Comparison of ENCODE assay signal across 10 cellular contexts in genomic region chr2:64277101-64277849, GRCh38.
DNase-seq lines count a peak whose midpoint lies in the region; ATAC-seq and TF ChIP-seq lines count a peak whose summit lies in the region.
"Had no signal": no experiment of that assay in that cellular context is flagged by ENCODE, and none has a peak within 500 bp of the region (broad histone marks: within the 10 kb centered on the region; RNA-seq: fewer than 3 reads in every experiment).

No MANE protein-coding gene starts in this region.

- CTCF ChIA-PET in HEK293T (lab: Yijun Ruan, JAX), result no interaction called here

- no peak for TF ChIP-seq CTCF in omental fat pad (IDR thresholded peaks at IDR 0.05)

- DNase-seq in M059J (ENCODE audit: low read depth) (peak; percentile 59), caudate nucleus (lab: John Stamatoyannopoulos, UW) (peak in 17 of 61 donors; percentile 6 to 36 (median 16)), midbrain (lab: John Stamatoyannopoulos, UW) (peak; percentile 28), omental fat pad (ENCODE audit: low spot score) (no peak), HEK293T (ENCODE audit: extremely low spot score) (no peak)
- DNase-seq: left cardiac atrium had no signal

- H3K4me2 ChIP-seq in BLaER1, result peak overlapping the region; percentile 2; the same call in 1 of the 2 replicates

- H3K27ac ChIP-seq in BLaER1 (no peak overlapping the region), caudate nucleus (ENCODE audit: low read depth, low read length) (peak overlapping the region; percentile 36)

- no peaks in the 10 kb centered on the region for H4K20me1 ChIP-seq in BLaER1

- H3K27me3 ChIP-seq in BLaER1, result no peaks in the 10 kb centered on the region
- H3K27me3 ChIP-seq: adrenal gland had no signal

- ATAC-seq in omental fat pad (ENCODE audit: low FRiP score) (no peak), HG03521 (IDR thresholded peaks at IDR 0.05; ENCODE audit: unreplicated experiment) (no peak), GM21390 (IDR thresholded peaks at IDR 0.05; ENCODE audit: unreplicated experiment) (no peak)

- POLR2A ChIA-PET in HEK293T (lab: Yijun Ruan, JAX), result no interaction called here

- H3K36me3 ChIP-seq in BLaER1, result no peaks in the 10 kb centered on the region
- H3K36me3 ChIP-seq: adrenal gland had no signal

- H3K9me3 ChIP-seq in BLaER1, result no peaks in the 10 kb centered on the region
- H3K9me3 ChIP-seq: adrenal gland had no signal

- peaks cover 26% of the 10 kb centered on the region for H3K4me1 ChIP-seq in BLaER1

- no peak overlapping the region for H3K4me3 ChIP-seq in BLaER1
- H3K4me3 ChIP-seq: adrenal gland had no signal

- no peak overlapping the region for H3K9ac ChIP-seq in BLaER1

TF ChIP-seq in HEK293T, 16 proteins besides CTCF, POLR2A, EP300 and RAD21:
- no peak for TF ChIP-seq FOXM1 (IDR thresholded peaks at IDR 0.05; ENCODE audit: borderline replicate concordance)
- TF ChIP-seq FOXK2 (IDR thresholded peaks at IDR 0.05), result no peak
- no peak for TF ChIP-seq CTBP1 (IDR thresholded peaks at IDR 0.05; ENCODE audit: borderline replicate concordance)
- TF ChIP-seq HDGF (IDR thresholded peaks at IDR 0.05; ENCODE audit: borderline replicate concordance), result no peak
- no peak for TF ChIP-seq ELF4 (IDR thresholded peaks at IDR 0.05)
- no peak for TF ChIP-seq SP1 (IDR thresholded peaks at IDR 0.05)
- TF ChIP-seq PKNOX1 (IDR thresholded peaks at IDR 0.05), result no peak
- TF ChIP-seq L3MBTL2 (conservative IDR thresholded peaks at IDR 0.05), result no peak

Comparison
In these comparisons a context has a peak if more than half of its experiments do, and no peak if none do; other contexts are left out.
1. DNase-seq: peak in M059J (single experiment) and midbrain (single experiment); none in omental fat pad (single experiment) and HEK293T (single experiment).